ENCODE assay signal across 13 cellular contexts in the genomic region with DNA sequence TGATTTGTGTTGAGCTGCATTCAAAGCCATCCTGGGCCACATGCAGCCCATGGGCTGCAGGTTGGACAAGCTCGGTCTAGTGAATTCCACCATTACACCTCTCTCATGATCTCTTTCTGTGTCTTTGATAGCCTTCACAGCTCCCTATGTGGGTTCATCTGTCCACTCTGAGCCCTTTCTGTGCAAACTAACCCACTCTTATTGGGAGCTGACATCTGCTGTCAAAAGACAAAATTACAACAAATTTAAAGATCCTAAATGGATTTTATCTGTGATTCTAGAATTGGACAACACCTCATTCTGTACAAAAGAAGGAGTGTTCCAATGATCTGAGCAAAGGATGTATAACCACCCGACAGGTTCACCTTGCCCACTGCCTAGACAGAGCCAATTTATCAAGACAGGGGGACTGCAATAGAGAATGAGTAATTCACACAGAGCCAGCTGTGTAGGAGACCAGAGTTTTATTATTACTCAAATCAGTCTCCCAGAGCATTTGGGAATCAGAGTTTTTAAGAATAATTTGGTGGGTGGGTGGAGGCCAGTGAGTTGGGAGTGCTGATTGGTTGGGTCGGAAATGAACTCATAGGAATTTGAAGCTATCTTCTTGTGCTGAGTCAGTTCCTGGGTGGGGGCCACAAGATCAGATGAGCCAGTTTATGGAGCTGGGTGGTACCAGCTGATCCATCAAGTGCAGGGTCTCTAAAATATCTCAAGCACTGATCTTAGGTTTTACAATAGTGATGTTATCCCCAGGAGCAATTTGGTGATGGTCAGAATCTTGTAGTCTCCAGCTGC. TPM values are rescaled to one million over a fixed set of nuclear protein-coding genes. Genes with fewer than 3 reads are reported as not detected.
DNase-seq lines count a peak whose midpoint lies in the region; ATAC-seq and TF ChIP-seq lines count a peak whose summit lies in the region.
"Had no signal": no experiment of that assay in that cellular context is flagged by ENCODE, and none has a peak within 500 bp of the region (broad histone marks: within the 10 kb centered on the region; RNA-seq: fewer than 3 reads in every experiment).

No MANE protein-coding gene starts in this region.

- no peak for TF ChIP-seq CTCF in cardiac fibroblast (IDR thresholded peaks at IDR 0.05; ENCODE audit: low read depth, low read length)

- CTCF ChIA-PET in activated CD8-positive, alpha-beta memory T cell treated with anti-CD3 and anti-CD28 coated beads, Interleukin-2, amount 10 ng/mL, durations not matched to agents 7 days and 5 days (lab: Charles Lee) = interaction anchor here (0.8 to 3.9 kb wide), 9 partner anchors 10 to 370 kb away, joined by 3 to 32 read pairs (median 5); a partner anchor contains a TSS

- H3K27me3 Mint-ChIP-seq in activated CD8-positive, alpha-beta memory T cell treated with anti-CD3 and anti-CD28 coated beads, Interleukin-2, amount 10 ng/mL, durations not matched to agents 7 days and 5 days = peaks cover 23% of the 10 kb centered on the region
- peaks cover 5% of the 10 kb centered on the region for H3K27me3 Mint-ChIP-seq in T-helper 2 cell treated with Interferon-gamma antibody and Interleukin-4, amounts not matched to agents 5 μg/mL and 100 μg/mL, for 36 hours (ENCODE audit: low read depth)

- no peak overlapping the region for H3K27ac Mint-ChIP-seq in activated CD8-positive, alpha-beta memory T cell treated with anti-CD3 and anti-CD28 coated beads, Interleukin-2, amount 10 ng/mL, durations not matched to agents 7 days and 5 days
- H3K27ac Mint-ChIP-seq in T-helper 2 cell treated with Interferon-gamma antibody and Interleukin-4, amounts not matched to agents 5 μg/mL and 100 μg/mL, for 36 hours = no peak overlapping the region
- H3K27ac Mint-ChIP-seq: T-helper 17 cell had no signal

- H3K9me3 Mint-ChIP-seq in activated CD8-positive, alpha-beta memory T cell treated with anti-CD3 and anti-CD28 coated beads, Interleukin-2, amount 10 ng/mL, durations not matched to agents 7 days and 5 days (ENCODE audit: low read depth) = no peaks in the 10 kb centered on the region
- no peaks in the 10 kb centered on the region for H3K9me3 Mint-ChIP-seq in T-helper 2 cell treated with Interferon-gamma antibody and Interleukin-4, amounts not matched to agents 5 μg/mL and 100 μg/mL, for 36 hours

- peak; percentile 24 for DNase-seq in activated CD8-positive, alpha-beta memory T cell treated with anti-CD3 and anti-CD28 coated beads for 24 hours
- no peak for DNase-seq in activated CD8-positive, alpha-beta memory T cell treated with anti-CD3 and anti-CD28 coated beads, Interleukin-2, amount 10 ng/mL, durations not matched to agents 7 days and 5 days
- DNase-seq in MV-4-11 (lab: John Stamatoyannopoulos, UW) = peak; percentile 37
- peak; percentile 20 to 34 for DNase-seq in cardiac fibroblast (ENCODE audit: low read depth in 2 of 2)
- DNase-seq in pons (ENCODE audit: low spot score) = peak; percentile 37
- no peak for DNase-seq in T-helper 2 cell treated with Interferon-gamma antibody and Interleukin-4, amounts not matched to agents 5 μg/mL and 100 μg/mL, for 36 hours (ENCODE audit: low spot score)
- no peak for DNase-seq in RPMI8226
- DNase-seq: activated CD4-positive, alpha-beta T cell treated with anti-CD3 and anti-CD28 coated beads, Interleukin-2, amount 50 U/mL, for 1 hour; MM.1S; T-helper 17 cell had no signal

- no peak overlapping the region for H3K4me3 Mint-ChIP-seq in activated CD8-positive, alpha-beta memory T cell treated with anti-CD3 and anti-CD28 coated beads, Interleukin-2, amount 10 ng/mL, durations not matched to agents 7 days and 5 days
- H3K4me3 Mint-ChIP-seq in T-helper 2 cell treated with Interferon-gamma antibody and Interleukin-4, amounts not matched to agents 5 μg/mL and 100 μg/mL, for 36 hours = no peak overlapping the region
- H3K4me3 Mint-ChIP-seq: T-helper 17 cell had no signal

- no peak overlapping the region for H3K4me3 ChIP-seq in cardiac fibroblast (replicated peaks in 1 of 2; ENCODE audit: low read depth in 2 of 2, low read length in 2 of 2)
- H3K4me3 ChIP-seq: adrenal gland, prostate gland had no signal

- peaks cover 14% of the 10 kb centered on the region for H3K4me1 Mint-ChIP-seq in activated CD8-positive, alpha-beta memory T cell treated with anti-CD3 and anti-CD28 coated beads, Interleukin-2, amount 10 ng/mL, durations not matched to agents 7 days and 5 days
- peaks cover 10% of the 10 kb centered on the region for H3K4me1 Mint-ChIP-seq in T-helper 2 cell treated with Interferon-gamma antibody and Interleukin-4, amounts not matched to agents 5 μg/mL and 100 μg/mL, for 36 hours (ENCODE audit: low read depth)

- ATAC-seq in activated CD8-positive, alpha-beta memory T cell treated with anti-CD3 and anti-CD28 coated beads, Interleukin-2, amount 10 ng/mL, durations not matched to agents 7 days and 5 days = no peak
- no peak for ATAC-seq in HG03432 (IDR thresholded peaks at IDR 0.05; ENCODE audit: unreplicated experiment)
- ATAC-seq: T-helper 17 cell had no signal

- peaks cover 2% of the 10 kb centered on the region for H3K36me3 Mint-ChIP-seq in activated CD8-positive, alpha-beta memory T cell treated with anti-CD3 and anti-CD28 coated beads, Interleukin-2, amount 10 ng/mL, durations not matched to agents 7 days and 5 days
- peaks cover 2% of the 10 kb centered on the region for H3K36me3 Mint-ChIP-seq in T-helper 2 cell treated with Interferon-gamma antibody and Interleukin-4, amounts not matched to agents 5 μg/mL and 100 μg/mL, for 36 hours (ENCODE audit: low read depth)

RNA-seq across cellular contexts. Expression of a gene that starts 2.6 kb away (rescaled TPM):
- total RNA-seq in activated CD8-positive, alpha-beta memory T cell treated with anti-CD3 and anti-CD28 coated beads, Interleukin-2, amount 10 ng/mL, durations not matched to agents 7 days and 5 days = 1 to 10 TPM; 5.2 to 6.9 TPM

Comparison
In these comparisons a context has a peak if more than half of its experiments do, and no peak if none do; other contexts are left out.
1. DNase-seq: peak in activated CD8-positive, alpha-beta memory T cell treated with anti-CD3 and anti-CD28 coated beads for 24 hours (single experiment), MV-4-11 (single experiment), cardiac fibroblast (2 of 2) and pons (single experiment); none in activated CD8-positive, alpha-beta memory T cell treated with anti-CD3 and anti-CD28 coated beads, Interleukin-2, amount 10 ng/mL, durations not matched to agents 7 days and 5 days (single experiment), T-helper 2 cell treated with Interferon-gamma antibody and Interleukin-4, amounts not matched to agents 5 μg/mL and 100 μg/mL, for 36 hours (single experiment) and RPMI8226 (single experiment).